In genomic region chr3:172352786-172353185, GRCh38 we compare ENCODE assay signal across 23 cellular contexts.
DNase-seq lines count a peak whose midpoint lies in the region; ATAC-seq, FAIRE-seq and TF ChIP-seq lines count a peak whose summit lies in the region.
"Had no signal": no experiment of that assay in that cellular context is flagged by ENCODE, and none has a peak within 500 bp of the region (broad histone marks: within the 10 kb centered on the region; RNA-seq: fewer than 3 reads in every experiment).

No MANE protein-coding gene starts in this region.

- no peak for DNase-seq in HepG2 (ENCODE audit: low spot score)
- DNase-seq in right lobe of liver = no peak
- no peak for DNase-seq in Calu3
- no peak for DNase-seq in endothelial cell (ENCODE audit: low spot score)
- DNase-seq in neuronal stem cell (ENCODE audit: low spot score) = no peak
- no peak for DNase-seq in activated CD4-positive, CD25-positive, alpha-beta regulatory T cell treated with anti-CD3 and anti-CD28 coated beads, Interleukin-2, amount 50 U/mL, for 72 hours
- DNase-seq: 8988T; ACHN; AML-193; BE2C; CD4-positive, alpha-beta T cell; CD8-positive, alpha-beta memory T cell; DMS53; DMS79 treated with DMSO at 0.1 percent for 48 hours; GF-D8; H9 had no signal

- H4K91ac ChIP-seq in neuronal stem cell (ENCODE audit: low read depth, low read length, poor library complexity) = no peak overlapping the region

- TF ChIP-seq POLR2A in HepG2 (IDR thresholded peaks at IDR 0.05; ENCODE audit: insufficient read depth in 1 of 2, low read depth in 2 of 2, low read length in 2 of 2) (no peak), right lobe of liver (IDR thresholded peaks at IDR 0.05) (no peak)

- H3K27ac Mint-ChIP-seq in Calu3 (ENCODE audit: unreplicated experiment) (peak overlapping the region; percentile 52), endothelial cell (ENCODE audit: unreplicated experiment) (no peak overlapping the region)
- H3K27ac Mint-ChIP-seq: CD4-positive, alpha-beta T cell; CD8-positive, alpha-beta memory T cell; GM23338 had no signal

- no peak overlapping the region for H3K23ac ChIP-seq in neuronal stem cell (ENCODE audit: low read depth, low read length, poor library complexity)

- TF ChIP-seq CTCF in HepG2 (CRISPR knock-in tag; IDR thresholded peaks at IDR 0.05) (no peak), right lobe of liver (IDR thresholded peaks at IDR 0.05) (no peak), Calu3 (IDR thresholded peaks at IDR 0.05; ENCODE audit: unreplicated experiment) (no peak), endothelial cell (IDR thresholded peaks at IDR 0.05; ENCODE audit: unreplicated experiment) (no peak)

- H3K4me2 ChIP-seq in HepG2 (ENCODE audit: low read depth, low read length) (no peak overlapping the region), neuronal stem cell (ENCODE audit: insufficient read depth, low read length, poor library complexity, severe bottlenecking) (no peak overlapping the region)
- H3K4me2 ChIP-seq: A549; BLaER1 treated with 17β-estradiol and CSF1 and Interleukin-3, amounts not matched to agents 10 nM and 100 nM; GM23338 had no signal

- H3K4me3 ChIP-seq in HepG2 (replicated peaks in 1 of 3; ENCODE audit: insufficient read depth in 1 of 3, low read depth in 2 of 3, low read length in 3 of 3) (no peak overlapping the region), right lobe of liver (no peak overlapping the region), neuronal stem cell (ENCODE audit: low read length in 2 of 2) (no peak overlapping the region)
- H3K4me3 ChIP-seq: A549; BLaER1 treated with 17β-estradiol and CSF1 and Interleukin-3, amounts not matched to agents 10 nM and 100 nM; GM23338 had no signal

- no peak for TF ChIP-seq RAD21 in HepG2 (CRISPR knock-in tag; IDR thresholded peaks at IDR 0.05)

- H2BK15ac ChIP-seq in neuronal stem cell (ENCODE audit: low read length) = no peak overlapping the region

- no peak overlapping the region for H3K4ac ChIP-seq in neuronal stem cell (ENCODE audit: low read length)

- H3K14ac ChIP-seq in neuronal stem cell (ENCODE audit: low read length) = peak overlapping the region; percentile 71

- H3K27me3 ChIP-seq in HepG2 (ENCODE audit: control insufficient read depth in 1 of 2, insufficient read depth in 2 of 2, low read length in 2 of 2) = no peaks in the 10 kb centered on the region
- no peaks in the 10 kb centered on the region for H3K27me3 ChIP-seq in right lobe of liver
- H3K27me3 ChIP-seq in neuronal stem cell (ENCODE audit: control insufficient read depth in 3 of 3, insufficient read depth in 3 of 3, low read depth in 1 of 3, low read length in 3 of 3) = peaks cover 0 to 2% (median 0%) of the 10 kb centered on the region in 3 experiments
- H3K27me3 ChIP-seq: BE2C; BLaER1 treated with 17β-estradiol and CSF1 and Interleukin-3, amounts not matched to agents 10 nM and 100 nM had no signal

- H3K36me3 Mint-ChIP-seq in Calu3 (ENCODE audit: insufficient read depth, unreplicated experiment) (peaks cover 92% of the 10 kb centered on the region), endothelial cell (ENCODE audit: low read depth, unreplicated experiment) (peaks cover 40% of the 10 kb centered on the region)

- in situ Hi-C loops in HepG2 (cut with HindIII; ENCODE audit: extremely low pct_ligation_motif_present, low pct_unique_long_range_greater_than_20kb) = no loop called here

- TF ChIP-seq EP300 in HepG2 (IDR thresholded peaks at IDR 0.05; ENCODE audit: low read depth in 2 of 2, low read length in 2 of 2) (no peak), HepG2 (CRISPR knock-in tag; IDR thresholded peaks at IDR 0.05; ENCODE audit: borderline replicate concordance) (no peak)

- BruUV-seq in HepG2 (replicated peaks; lab: Mats Ljungman, UMichigan) = no TSS peak
- no TSS peak for BruUV-seq in Calu3 (replicated peaks; lab: Mats Ljungman, UMichigan)

- no peaks in the 10 kb centered on the region for H3K4me1 ChIP-seq in HepG2 (ENCODE audit: insufficient read depth, low read length)
- peaks cover 0 to 14% (median 0%) of the 10 kb centered on the region in 4 donors for H3K4me1 ChIP-seq in right lobe of liver
- H3K4me1 ChIP-seq in neuronal stem cell (ENCODE audit: control insufficient read depth in 2 of 2, insufficient read depth in 1 of 2, low read depth in 1 of 2, low read length in 2 of 2) = no peaks in the 10 kb centered on the region
- H3K4me1 ChIP-seq: BE2C; BLaER1 treated with 17β-estradiol and CSF1 and Interleukin-3, amounts not matched to agents 10 nM and 100 nM had no signal

- H3K36me3 ChIP-seq in HepG2 (replicated peaks in 1 of 2; ENCODE audit: control insufficient read depth in 1 of 2, insufficient read depth in 2 of 2, low read length in 2 of 2) = peaks cover 38 to 90% of the 10 kb centered on the region in 2 experiments
- peaks cover under 1 to 43% (median 21%) of the 10 kb centered on the region in 4 donors for H3K36me3 ChIP-seq in right lobe of liver
- peaks cover 10 to 97% of the 10 kb centered on the region in 2 donors for H3K36me3 ChIP-seq in neuronal stem cell (replicated peaks in 1 of 2; ENCODE audit: control insufficient read depth in 2 of 2, insufficient read depth in 2 of 2, low read length in 2 of 2)

- FAIRE-seq in HepG2 (lab: Jason Lieb, UNC) = no peak
- FAIRE-seq: A549, GM12891 had no signal

- WGBS in HepG2 (ENCODE audit: low lambda C conversion rate) = 95% methylated on average over 10 of the region's 10 CpGs
- 94% methylated on average over 3 of the region's 10 CpGs for WGBS in right lobe of liver (ENCODE audit: insufficient coverage, low coverage, low lambda C conversion rate, missing lambda C conversion rate)
- no CpG with 5 or more reads among the region's 10 CpGs for WGBS in neuronal stem cell (ENCODE audit: extremely low coverage in 2 of 2, insufficient read length in 2 of 2, insufficient replicate concordance in 1 of 2), 2 donors

- H3K9ac ChIP-seq in HepG2 (ENCODE audit: insufficient read depth, low read depth, low read length) (no peak overlapping the region), neuronal stem cell (ENCODE audit: low read depth, low read length, poor library complexity) (no peak overlapping the region)
- H3K9ac ChIP-seq: BLaER1 treated with 17β-estradiol and CSF1 and Interleukin-3, amounts not matched to agents 10 nM and 100 nM had no signal

- H2AK5ac ChIP-seq in neuronal stem cell (ENCODE audit: low read depth, low read length) = no peak overlapping the region

- H3K27me3 Mint-ChIP-seq in Calu3 (ENCODE audit: unreplicated experiment) = no peaks in the 10 kb centered on the region
- H3K27me3 Mint-ChIP-seq in endothelial cell (ENCODE audit: unreplicated experiment) = peaks cover 8% of the 10 kb centered on the region
- H3K27me3 Mint-ChIP-seq: CD4-positive, alpha-beta T cell; CD8-positive, alpha-beta memory T cell had no signal

- no peak overlapping the region for H4K8ac ChIP-seq in neuronal stem cell (ENCODE audit: low read depth, low read length)

- peaks cover 37% of the 10 kb centered on the region for H3K4me1 Mint-ChIP-seq in Calu3 (ENCODE audit: low read depth, unreplicated experiment)
- H3K4me1 Mint-ChIP-seq in endothelial cell (ENCODE audit: unreplicated experiment) = no peaks in the 10 kb centered on the region
- H3K4me1 Mint-ChIP-seq: CD8-positive, alpha-beta memory T cell; GM23338; H9 had no signal

- H3K27ac ChIP-seq in HepG2 (ENCODE audit: extremely low read length, insufficient read depth, low read length) = no peak overlapping the region
- no peak overlapping the region for H3K27ac ChIP-seq in right lobe of liver
- no peak overlapping the region for H3K27ac ChIP-seq in neuronal stem cell (replicated peaks; ENCODE audit: low read length)
- H3K27ac ChIP-seq: A549; BLaER1 treated with 17β-estradiol and CSF1 and Interleukin-3, amounts not matched to agents 10 nM and 100 nM had no signal

- peak; percentile 16 for ATAC-seq in HepG2
- ATAC-seq in right lobe of liver = no peak
- ATAC-seq in HG02798 (IDR thresholded peaks at IDR 0.05; ENCODE audit: poor library complexity, unreplicated experiment) = no peak
- ATAC-seq: A549, GM23338, HCT116 had no signal

- H3K9me3 Mint-ChIP-seq in Calu3 (ENCODE audit: low read depth, unreplicated experiment) (no peaks in the 10 kb centered on the region), endothelial cell (ENCODE audit: unreplicated experiment) (no peaks in the 10 kb centered on the region)
- H3K9me3 Mint-ChIP-seq: CD14-positive monocyte; CD4-positive, alpha-beta T cell; CD8-positive, alpha-beta memory T cell; GM23338; H9 had no signal

- POLR2A ChIA-PET in HepG2 (lab: Yijun Ruan, JAX) = no interaction called here

- no peak overlapping the region for H2BK120ac ChIP-seq in neuronal stem cell (ENCODE audit: low read depth, low read length)

- peaks cover 37% of the 10 kb centered on the region for H4K20me1 ChIP-seq in HepG2 (ENCODE audit: insufficient read depth, low read length)

- no peak overlapping the region for H3K18ac ChIP-seq in neuronal stem cell (ENCODE audit: low read length)

- CTCF ChIA-PET in HepG2 (lab: Yijun Ruan, JAX; ENCODE audit: low intra/inter-chr PET ratio, low total read pairs) (no interaction called here), Calu3 (lab: Charles Lee) (interaction anchor here (0.6 kb wide), 1 partner anchor 270 kb away, joined by 3 read pairs; no protein-coding TSS in a partner anchor)

- H3K79me1 ChIP-seq in neuronal stem cell (ENCODE audit: low read depth, low read length) = no peaks in the 10 kb centered on the region

- no peak overlapping the region for H2BK12ac ChIP-seq in neuronal stem cell (ENCODE audit: low read length)

- H2AFZ ChIP-seq in HepG2 (ENCODE audit: low read length) (no peak overlapping the region), neuronal stem cell (ENCODE audit: low read length) (no peak overlapping the region)
- H2AFZ ChIP-seq: GM23338 had no signal

- no peaks in the 10 kb centered on the region for H3K79me2 ChIP-seq in HepG2 (ENCODE audit: insufficient read depth, low read length)

- no peak overlapping the region for H3K4me3 Mint-ChIP-seq in Calu3 (ENCODE audit: low read depth, unreplicated experiment)
- peak overlapping the region; percentile 15 for H3K4me3 Mint-ChIP-seq in endothelial cell (ENCODE audit: unreplicated experiment)
- H3K4me3 Mint-ChIP-seq: CD14-positive monocyte; CD4-positive, alpha-beta T cell; CD8-positive, alpha-beta memory T cell; GM23338; H9 had no signal

- H3K9me3 ChIP-seq in HepG2 (ENCODE audit: low read length) (no peaks in the 10 kb centered on the region), right lobe of liver (no peaks in the 10 kb centered on the region), neuronal stem cell (replicated peaks in 1 of 2; ENCODE audit: control insufficient read depth in 2 of 2, insufficient read depth in 1 of 2, low read depth in 1 of 2, low read length in 2 of 2) (peaks cover 0 to 3% of the 10 kb centered on the region in 2 donors)
- H3K9me3 ChIP-seq: A549; BE2C; BLaER1 treated with 17β-estradiol and CSF1 and Interleukin-3, amounts not matched to agents 10 nM and 100 nM had no signal

- intact Hi-C loops in HepG2 (cut with micrococcal nuclease; ENCODE audit: unreplicated experiment) (loop anchor here (10.0 kb wide), 1 partner anchor 312 kb away; no protein-coding TSS in a partner anchor), right lobe of liver (cut with DNase I) (no loop called here), Calu3 (cut with micrococcal nuclease; ENCODE audit: unreplicated experiment) (loop anchor here (5.0 to 10.0 kb wide), 2 partner anchors 252 to 315 kb away; no protein-coding TSS in a partner anchor)

- no peak overlapping the region for H2BK5ac ChIP-seq in neuronal stem cell (ENCODE audit: low read length)

TF ChIP-seq in HepG2, 621 proteins besides CTCF, POLR2A, EP300 and RAD21 (continues in another document):
- peak; percentile 99 for TF ChIP-seq RBM22 (optimal IDR thresholded peaks at IDR 0.05; ENCODE audit: low read length)
- no peak for TF ChIP-seq ZNF7 (CRISPR knock-in tag; IDR thresholded peaks at IDR 0.05)

Comparison
In these comparisons a context has a peak if more than half of its experiments do, and no peak if none do; other contexts are left out.
1. intact Hi-C loops: an anchor here in HepG2 (10.0 kb wide) and Calu3 (5.0 to 10.0 kb wide); none called in right lobe of liver.